1 cellular context compared by ENCODE assay signal in genomic region chr2:99278793-99279291, GRCh38.
TF ChIP-seq lines count a peak whose summit lies in the region.

No MANE protein-coding gene starts in this region.

TF ChIP-seq in HepG2, 621 proteins besides CTCF, POLR2A, EP300 and RAD21 (continued from another document and continues in another):
- TF ChIP-seq ZBTB37 (CRISPR knock-in tag; IDR thresholded peaks at IDR 0.05) (no peak), AHR (CRISPR knock-in tag; IDR thresholded peaks at IDR 0.05) (no peak), PBX2 (CRISPR knock-in tag; IDR thresholded peaks at IDR 0.05) (no peak), FOXO4 (CRISPR knock-in tag; conservative IDR thresholded peaks at IDR 0.05) (no peak), MED13 (CRISPR knock-in tag; IDR thresholded peaks at IDR 0.05) (0 out of 2 replicates have a peak, but pooled peaks have one; percentile 36), ZNF790 (CRISPR knock-in tag; IDR thresholded peaks at IDR 0.05; ENCODE audit: borderline replicate concordance) (no peak), FUBP1 (CRISPR knock-in tag; IDR thresholded peaks at IDR 0.05; ENCODE audit: borderline replicate concordance) (no peak), HNRNPK (IDR thresholded peaks at IDR 0.05; ENCODE audit: low read depth, low read length, poor library complexity, severe bottlenecking) (no peak), KLF15 (CRISPR knock-in tag; IDR thresholded peaks at IDR 0.05; ENCODE audit: borderline replicate concordance) (no peak), ZNF614 (CRISPR knock-in tag; IDR thresholded peaks at IDR 0.05; ENCODE audit: borderline replicate concordance) (peak; percentile 97), ZBTB38 (CRISPR knock-in tag; IDR thresholded peaks at IDR 0.05) (no peak), ZNF552 (CRISPR knock-in tag; IDR thresholded peaks at IDR 0.05; ENCODE audit: borderline replicate concordance) (no peak), ZNF232 (CRISPR knock-in tag; IDR thresholded peaks at IDR 0.05; ENCODE audit: borderline replicate concordance) (peak; percentile 99), ZBTB44 (CRISPR knock-in tag; IDR thresholded peaks at IDR 0.05) (no peak), ONECUT2 (CRISPR knock-in tag; IDR thresholded peaks at IDR 0.05) (peak; percentile 70), SCMH1 (CRISPR knock-in tag; IDR thresholded peaks at IDR 0.05; ENCODE audit: borderline replicate concordance) (no peak), KLF16 (CRISPR knock-in tag; IDR thresholded peaks at IDR 0.05) (peak in 1 of 2 experiments; percentile 94; a peak in 2 of 4 replicates), ELK4 (CRISPR knock-in tag; IDR thresholded peaks at IDR 0.05; ENCODE audit: borderline replicate concordance) (no peak), MED1 (CRISPR knock-in tag; IDR thresholded peaks at IDR 0.05) (peak; percentile 95), MZF1 (CRISPR knock-in tag; IDR thresholded peaks at IDR 0.05; ENCODE audit: borderline replicate concordance) (no peak), SKIL (CRISPR knock-in tag; IDR thresholded peaks at IDR 0.05; ENCODE audit: borderline replicate concordance) (peak; percentile 87; the same call in 1 of the 2 replicates), ATAD3A (CRISPR knock-in tag; IDR thresholded peaks at IDR 0.05) (no peak), SP2 (CRISPR knock-in tag; IDR thresholded peaks at IDR 0.05) (no peak), SIN3A (IDR thresholded peaks at IDR 0.05; ENCODE audit: borderline replicate concordance, low read depth, low read length) (no peak), KDM6A (CRISPR knock-in tag; IDR thresholded peaks at IDR 0.05; ENCODE audit: low read depth) (peak; percentile 78), HMG20B (CRISPR knock-in tag; conservative IDR thresholded peaks at IDR 0.05) (peak; percentile 95), ZNF317 (CRISPR knock-in tag; IDR thresholded peaks at IDR 0.05) (peak; percentile 57), DMTF1 (CRISPR knock-in tag; IDR thresholded peaks at IDR 0.05) (no peak), PLRG1 (conservative IDR thresholded peaks at IDR 0.05) (no peak), ZNF326 (CRISPR knock-in tag; IDR thresholded peaks at IDR 0.05; ENCODE audit: borderline replicate concordance) (no peak), FOXK1 (CRISPR knock-in tag; IDR thresholded peaks at IDR 0.05; ENCODE audit: borderline replicate concordance, low read depth) (peak; percentile 98), ZNF816 (CRISPR knock-in tag; IDR thresholded peaks at IDR 0.05; ENCODE audit: borderline replicate concordance) (no peak), ZNF10 (CRISPR knock-in tag; IDR thresholded peaks at IDR 0.05; ENCODE audit: borderline replicate concordance, low read depth) (no peak), ARID4A (CRISPR knock-in tag; IDR thresholded peaks at IDR 0.05; ENCODE audit: borderline replicate concordance) (peak; percentile 41; the same call in 1 of the 2 replicates), ZNF501 (CRISPR knock-in tag; IDR thresholded peaks at IDR 0.05) (0 out of 2 replicates have a peak, but pooled peaks have one; percentile 12), PHF5A (CRISPR knock-in tag; IDR thresholded peaks at IDR 0.05; ENCODE audit: low read depth, unreplicated experiment) (peak; percentile 72), RXRB (CRISPR knock-in tag; IDR thresholded peaks at IDR 0.05; ENCODE audit: borderline replicate concordance) (peak; percentile 93), ATF1 (CRISPR knock-in tag; IDR thresholded peaks at IDR 0.05) (peak; percentile 60; the same call in 1 of the 2 replicates), FOSL1 (CRISPR knock-in tag; IDR thresholded peaks at IDR 0.05; ENCODE audit: borderline replicate concordance) (peak; percentile 71; the same call in 1 of the 2 replicates), CREBL2 (CRISPR knock-in tag; IDR thresholded peaks at IDR 0.05; ENCODE audit: borderline replicate concordance) (no peak), PHB2 (IDR thresholded peaks at IDR 0.05; ENCODE audit: partially characterized antibody) (no peak)
